20 cellular contexts compared by ENCODE assay signal in the genomic region with DNA sequence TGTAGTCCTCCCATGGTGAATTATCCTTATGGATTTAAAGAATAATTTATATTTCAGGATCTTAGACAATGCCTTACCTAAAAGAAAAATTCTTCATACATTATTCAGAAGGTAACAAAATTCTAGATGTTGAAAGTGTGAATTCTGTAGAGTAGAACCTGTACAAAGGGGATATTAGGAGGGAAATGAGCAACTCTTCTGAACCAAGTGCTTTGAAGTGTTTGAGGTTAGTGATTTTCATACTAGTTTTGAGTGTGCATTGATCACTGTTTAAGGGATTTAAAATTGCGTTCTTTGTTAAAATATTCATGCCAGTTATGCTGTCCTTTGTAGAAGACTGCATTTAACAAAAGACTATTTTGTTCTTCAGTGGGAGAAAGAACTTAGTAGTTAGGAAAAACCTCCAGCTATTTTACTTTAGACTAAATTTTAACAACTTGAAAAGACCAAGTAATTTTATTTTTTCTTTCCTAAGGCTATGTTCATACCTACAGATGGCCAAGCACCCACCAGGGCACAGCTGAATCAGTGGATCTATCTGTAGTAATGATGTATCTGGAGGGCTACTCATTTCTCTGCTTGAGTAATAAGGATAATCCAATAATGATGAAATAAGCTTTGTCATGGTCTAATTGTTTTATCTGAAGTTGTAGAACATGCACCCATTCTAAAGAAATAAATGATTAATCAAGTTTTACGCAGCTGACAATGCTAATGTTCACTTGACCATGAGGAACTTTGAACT.
DNase-seq lines count a peak whose midpoint lies in the region; ATAC-seq, FAIRE-seq and TF ChIP-seq lines count a peak whose summit lies in the region.
"Had no signal": no experiment of that assay in that cellular context is flagged by ENCODE, and none has a peak within 500 bp of the region (broad histone marks: within the 10 kb centered on the region; RNA-seq: fewer than 3 reads in every experiment).

No MANE protein-coding gene starts in this region.

- no peak overlapping the region for H3K4me3 ChIP-seq in HepG2 (replicated peaks in 1 of 3; ENCODE audit: insufficient read depth in 1 of 3, low read depth in 2 of 3, low read length in 3 of 3)
- H3K4me3 ChIP-seq: SK-N-MC had no signal

- intact Hi-C loops in HepG2 (cut with micrococcal nuclease; ENCODE audit: unreplicated experiment): no loop called here

- H3K27ac ChIP-seq in HepG2 (ENCODE audit: extremely low read length, insufficient read depth, low read length): no peak overlapping the region
- H3K27ac ChIP-seq: RWPE1, SK-N-MC had no signal

- in situ Hi-C loops in HepG2 (cut with HindIII; ENCODE audit: extremely low pct_ligation_motif_present, low pct_unique_long_range_greater_than_20kb): no loop called here

- H4K20me1 ChIP-seq in HepG2 (ENCODE audit: insufficient read depth, low read length): no peaks in the 10 kb centered on the region

- POLR2A ChIA-PET in HepG2 (lab: Yijun Ruan, JAX): no interaction called here

- no peak for TF ChIP-seq RAD21 in HepG2 (CRISPR knock-in tag; IDR thresholded peaks at IDR 0.05)

- H2AFZ ChIP-seq in HepG2 (ENCODE audit: low read length): no peak overlapping the region

- H3K9me3 ChIP-seq in HepG2 (ENCODE audit: low read length): no peaks in the 10 kb centered on the region

- no TSS peak for BruUV-seq in HepG2 (replicated peaks; lab: Mats Ljungman, UMichigan)

- TF ChIP-seq CTCF in HepG2 (CRISPR knock-in tag; IDR thresholded peaks at IDR 0.05): no peak

- no peaks in the 10 kb centered on the region for H3K27me3 ChIP-seq in HepG2 (ENCODE audit: control insufficient read depth in 1 of 2, insufficient read depth in 2 of 2, low read length in 2 of 2)

- TF ChIP-seq EP300 in HepG2 (IDR thresholded peaks at IDR 0.05; ENCODE audit: low read depth in 2 of 2, low read length in 2 of 2): no peak
- TF ChIP-seq EP300 in HepG2 (CRISPR knock-in tag; IDR thresholded peaks at IDR 0.05; ENCODE audit: borderline replicate concordance): no peak

- no peak overlapping the region for H3K4me2 ChIP-seq in HepG2 (ENCODE audit: low read depth, low read length)

- DNase-seq in HepG2 (ENCODE audit: low spot score) (no peak), NCI-H69 (lab: John Stamatoyannopoulos, UW) (no peak)
- no peak for DNase-seq in activated naive CD4-positive, alpha-beta T cell (lab: John Stamatoyannopoulos, UW)
- DNase-seq: CD4-positive, CD25-positive, alpha-beta regulatory T cell; DMS 273 treated with DMSO at 0.1 percent for 48 hours; DMS79 treated with DMSO at 0.1 percent for 48 hours; Kasumi-1; NCI-H1417; NCI-H1694 treated with DMSO at 0.1 percent for 48 hours; NCI-H2081 treated with DMSO at 0.1 percent for 48 hours; NCI-H2171 treated with DMSO at 0.1 percent for 48 hours; NCI-H526; SHP77 treated with DMSO at 0.1 percent for 48 hours had no signal

- FAIRE-seq in HepG2 (lab: Jason Lieb, UNC): no peak
- FAIRE-seq: H54 had no signal

- ATAC-seq in GM19463 (IDR thresholded peaks at IDR 0.05; ENCODE audit: unreplicated experiment) (peak; percentile 69), HG02870 (IDR thresholded peaks at IDR 0.05; ENCODE audit: unreplicated experiment) (peak; percentile 62), HG03565 (IDR thresholded peaks at IDR 0.05; ENCODE audit: unreplicated experiment) (peak; percentile 59), HepG2 (no peak), GM19455 (IDR thresholded peaks at IDR 0.05; ENCODE audit: unreplicated experiment) (no peak)

- CTCF ChIA-PET in HepG2 (lab: Yijun Ruan, JAX; ENCODE audit: low intra/inter-chr PET ratio, low total read pairs): no interaction called here

- no peak overlapping the region for H3K9ac ChIP-seq in HepG2 (ENCODE audit: insufficient read depth, low read depth, low read length)

- no peak for TF ChIP-seq POLR2A in HepG2 (IDR thresholded peaks at IDR 0.05; ENCODE audit: insufficient read depth in 1 of 2, low read depth in 2 of 2, low read length in 2 of 2)

- H3K79me2 ChIP-seq in HepG2 (ENCODE audit: insufficient read depth, low read length): no peaks in the 10 kb centered on the region

- 0% methylated on average over 2 of the region's 2 CpGs for WGBS in HepG2 (ENCODE audit: low lambda C conversion rate)

- no peaks in the 10 kb centered on the region for H3K36me3 ChIP-seq in HepG2 (replicated peaks in 1 of 2; ENCODE audit: control insufficient read depth in 1 of 2, insufficient read depth in 2 of 2, low read length in 2 of 2)

- no peaks in the 10 kb centered on the region for H3K4me1 ChIP-seq in HepG2 (ENCODE audit: insufficient read depth, low read length)

TF ChIP-seq in HepG2, 621 proteins besides CTCF, POLR2A, EP300 and RAD21:
- no peak for TF ChIP-seq NFE2L2 (IDR thresholded peaks at IDR 0.05; ENCODE audit: low read length)
- no peak for TF ChIP-seq GTF2F1 (IDR thresholded peaks at IDR 0.05; ENCODE audit: low read length)
- TF ChIP-seq STAG1 (CRISPR knock-in tag; IDR thresholded peaks at IDR 0.05): no peak
- TF ChIP-seq ZNF468 (CRISPR knock-in tag; IDR thresholded peaks at IDR 0.05): no peak
- no peak for TF ChIP-seq PHF8 (CRISPR knock-in tag; IDR thresholded peaks at IDR 0.05)
- no peak for TF ChIP-seq ATF7-NPFF (CRISPR knock-in tag; IDR thresholded peaks at IDR 0.05; ENCODE audit: low read depth)
- TF ChIP-seq ZFP62 (CRISPR knock-in tag; IDR thresholded peaks at IDR 0.05): no peak
- no peak for TF ChIP-seq SIN3A (IDR thresholded peaks at IDR 0.05; ENCODE audit: borderline replicate concordance, low read depth, low read length)
- TF ChIP-seq, protein P1, sequence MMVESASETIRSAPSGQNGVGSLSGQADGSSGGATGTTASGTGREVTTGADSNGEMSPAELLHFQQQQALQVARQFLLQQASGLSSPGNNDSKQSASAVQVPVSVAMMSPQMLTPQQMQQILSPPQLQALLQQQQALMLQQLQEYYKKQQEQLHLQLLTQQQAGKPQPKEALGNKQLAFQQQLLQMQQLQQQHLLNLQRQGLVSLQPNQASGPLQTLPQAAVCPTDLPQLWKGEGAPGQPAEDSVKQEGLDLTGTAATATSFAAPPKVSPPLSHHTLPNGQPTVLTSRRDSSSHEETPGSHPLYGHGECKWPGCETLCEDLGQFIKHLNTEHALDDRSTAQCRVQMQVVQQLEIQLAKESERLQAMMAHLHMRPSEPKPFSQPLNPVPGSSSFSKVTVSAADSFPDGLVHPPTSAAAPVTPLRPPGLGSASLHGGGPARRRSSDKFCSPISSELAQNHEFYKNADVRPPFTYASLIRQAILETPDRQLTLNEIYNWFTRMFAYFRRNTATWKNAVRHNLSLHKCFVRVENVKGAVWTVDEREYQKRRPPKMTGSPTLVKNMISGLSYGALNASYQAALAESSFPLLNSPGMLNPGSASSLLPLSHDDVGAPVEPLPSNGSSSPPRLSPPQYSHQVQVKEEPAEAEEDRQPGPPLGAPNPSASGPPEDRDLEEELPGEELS (CRISPR knock-in tag; IDR thresholded peaks at IDR 0.05): no peak
- TF ChIP-seq SUZ12 (IDR thresholded peaks at IDR 0.05; ENCODE audit: low read depth, low read length): no peak

Comparison
In these comparisons a context has a peak if more than half of its experiments do, and no peak if none do; other contexts are left out.
1. ATAC-seq: peak in GM19463 (single experiment), HG02870 (single experiment) and HG03565 (single experiment); none in HepG2 (single experiment) and GM19455 (single experiment).